In genomic region chr10:102668312-102669110, GRCh38 we compare ENCODE assay signal across 13 cellular contexts. TPM values are rescaled to one million over a fixed set of nuclear protein-coding genes. Genes with fewer than 3 reads are reported as not detected.
DNase-seq lines count a peak whose midpoint lies in the region; ATAC-seq and TF ChIP-seq lines count a peak whose summit lies in the region.
"Had no signal": no experiment of that assay in that cellular context is flagged by ENCODE, and none has a peak within 500 bp of the region (broad histone marks: within the 10 kb centered on the region; RNA-seq: fewer than 3 reads in every experiment).

No MANE protein-coding gene starts in this region.

- intact Hi-C loops in left colon (cut with DNase I, micrococcal nuclease): no loop called here

- H3K9me3 ChIP-seq in RWPE2 (ENCODE audit: severe bottlenecking): no peaks in the 10 kb centered on the region
- no peaks in the 10 kb centered on the region for H3K9me3 ChIP-seq in skeletal muscle tissue (ENCODE audit: control insufficient read depth in 3 of 3, low read length in 3 of 3)
- H3K9me3 ChIP-seq in WERI-Rb-1 (ENCODE audit: severe bottlenecking): no peaks in the 10 kb centered on the region

- no peak overlapping the region for H3K27ac Mint-ChIP-seq in nephron progenitor cell

- no peaks in the 10 kb centered on the region for H3K36me3 Mint-ChIP-seq in nephron progenitor cell (ENCODE audit: low read depth)

- H3K27ac ChIP-seq in RWPE2 (ENCODE audit: poor library complexity, severe bottlenecking): peak overlapping the region; percentile 22
- H3K27ac ChIP-seq in skeletal muscle tissue (ENCODE audit: low read depth, low read length): peak overlapping the region; percentile 62
- no peak overlapping the region for H3K27ac ChIP-seq in WERI-Rb-1

- peaks cover 13% of the 10 kb centered on the region for H3K4me1 ChIP-seq in RWPE2 (ENCODE audit: insufficient read depth, poor library complexity, severe bottlenecking)
- H3K4me1 ChIP-seq in skeletal muscle tissue (ENCODE audit: control insufficient read depth in 3 of 3, insufficient read depth in 3 of 3, low read length in 3 of 3): peaks cover 17 to 31% (median 24%) of the 10 kb centered on the region in 3 donors

- peak overlapping the region in 1 of 3 donors; percentile 54 for H3K9ac ChIP-seq in skeletal muscle tissue (ENCODE audit: low read depth in 1 of 3, low read length in 3 of 3)

- TF ChIP-seq CTCF in RWPE2 (IDR thresholded peaks at IDR 0.05; ENCODE audit: poor library complexity, severe bottlenecking) (no peak), nephron progenitor cell (IDR thresholded peaks at IDR 0.05) (no peak), WERI-Rb-1 (IDR thresholded peaks at IDR 0.05; ENCODE audit: low read depth, low read length) (no peak)

- ATAC-seq in RWPE2 (ENCODE audit: low read depth) (no peak), left colon (peak; percentile 16), GM18861 (IDR thresholded peaks at IDR 0.05; ENCODE audit: unreplicated experiment) (no peak)

- H3K27me3 Mint-ChIP-seq in nephron progenitor cell (ENCODE audit: low read depth, poor library complexity): peaks cover 2% of the 10 kb centered on the region

- DNase-seq in H7 (peak; percentile 33), RWPE2 (ENCODE audit: low spot score) (no peak), left colon (no peak), nephron progenitor cell (no peak), WERI-Rb-1 (no peak), activated gamma-delta T cell treated with Interleukin-2 at 50 U/mL for 16 hours (no peak)
- DNase-seq: Calu3; NCI-H1092 treated with DMSO at 0.1 percent for 48 hours; RPMI8226; stimulated activated CD4-positive, alpha-beta T cell treated with anti-CD3 and anti-CD28 coated beads, Interleukin-2, amount 100 ng/mL, for 48 hours had no signal

- H3K4me3 Mint-ChIP-seq in nephron progenitor cell: no peak overlapping the region

- H3K36me3 ChIP-seq in H7 (replicated peaks; ENCODE audit: control insufficient read depth, insufficient read depth, low read length): no peaks in the 10 kb centered on the region
- no peaks in the 10 kb centered on the region for H3K36me3 ChIP-seq in RWPE2 (ENCODE audit: low read depth)
- H3K36me3 ChIP-seq in skeletal muscle tissue (ENCODE audit: control insufficient read depth in 3 of 3, insufficient read depth in 3 of 3, low read length in 3 of 3): no peaks in the 10 kb centered on the region
- no peaks in the 10 kb centered on the region for H3K36me3 ChIP-seq in WERI-Rb-1
- H3K36me3 ChIP-seq: cardiac muscle cell had no signal

- peaks cover 67% of the 10 kb centered on the region for H3K4me1 Mint-ChIP-seq in nephron progenitor cell

- H3K9me3 Mint-ChIP-seq in nephron progenitor cell: no peaks in the 10 kb centered on the region

- H3K4me3 ChIP-seq in H7 (ENCODE audit: insufficient read depth, low read depth, low read length): no peak overlapping the region
- no peak overlapping the region for H3K4me3 ChIP-seq in RWPE2 (ENCODE audit: severe bottlenecking)
- H3K4me3 ChIP-seq in skeletal muscle tissue (ENCODE audit: low read length in 3 of 3): no peak overlapping the region
- H3K4me3 ChIP-seq in WERI-Rb-1 (ENCODE audit: low read depth, low read length): no peak overlapping the region
- H3K4me3 ChIP-seq: cardiac muscle cell had no signal

- H3K27me3 ChIP-seq in H7 (ENCODE audit: control insufficient read depth, insufficient read depth, low read length): no peaks in the 10 kb centered on the region
- no peaks in the 10 kb centered on the region for H3K27me3 ChIP-seq in RWPE2 (ENCODE audit: insufficient read depth, poor library complexity, severe bottlenecking)
- H3K27me3 ChIP-seq in skeletal muscle tissue (ENCODE audit: control insufficient read depth in 3 of 3, insufficient read depth in 3 of 3, low read length in 3 of 3): no peaks in the 10 kb centered on the region
- H3K27me3 ChIP-seq in WERI-Rb-1 (ENCODE audit: insufficient read depth, low read depth, severe bottlenecking): no peaks in the 10 kb centered on the region
- H3K27me3 ChIP-seq: cardiac muscle cell had no signal

RNA-seq across cellular contexts. Expression of gene TRIM8, which starts 24.2 kb away (rescaled TPM):
- 43.5 and 46.4 TPM in 2 replicates for total RNA-seq in H7 (2014; rRNA removed; shearing (Covaris generic))
- total RNA-seq in left colon (10 to 100 TPM; 58.4 to 64.0 TPM), skeletal muscle tissue (44.4 TPM)

RNA-seq across cellular contexts. Expression of gene ARL3, which starts 45.7 kb away (rescaled TPM):
- total RNA-seq in H7 (2014; rRNA removed; shearing (Covaris generic)): 7.5 and 8.1 TPM in 2 replicates
- total RNA-seq in left colon (1 to 10 TPM; 2.5 to 4.2 TPM), skeletal muscle tissue (5.2 TPM)

RNA-seq across cellular contexts. Expression of gene SFXN2, which starts 45.9 kb away (rescaled TPM):
- total RNA-seq in H7 (2014; rRNA removed; shearing (Covaris generic)): 10.9 and 11.6 TPM in 2 replicates
- total RNA-seq in left colon (10 to 100 TPM; 11.7 to 15.0 TPM), skeletal muscle tissue (4.2 TPM)
